9 cellular contexts compared by ENCODE assay signal in genomic region chr1:26163684-26164035, GRCh38. TPM values are rescaled to one million over a fixed set of nuclear protein-coding genes. Genes with fewer than 3 reads are reported as not detected.
DNase-seq lines count a peak whose midpoint lies in the region; ATAC-seq and TF ChIP-seq lines count a peak whose summit lies in the region.
"Had no signal": no experiment of that assay in that cellular context is flagged by ENCODE, and none has a peak within 500 bp of the region (broad histone marks: within the 10 kb centered on the region; RNA-seq: fewer than 3 reads in every experiment).

No MANE protein-coding gene starts in this region.

- H3K4me2 ChIP-seq in DOHH2 (ENCODE audit: low read length) (peak overlapping the region; percentile 56), PC-9 (peak overlapping the region; percentile 71)

- ATAC-seq in gastroesophageal sphincter (no peak), sciatic nerve (no peak)

- H3F3A ChIP-seq in DOHH2 (ENCODE audit: control insufficient read depth, insufficient read depth): no peaks in the 10 kb centered on the region
- H3F3A ChIP-seq in PC-9 (ENCODE audit: insufficient read depth, low read depth): no peaks in the 10 kb centered on the region; the same call in 1 of the 2 replicates

- no peak for TF ChIP-seq POLR2A in gastroesophageal sphincter (IDR thresholded peaks at IDR 0.05)

- peaks cover 43% of the 10 kb centered on the region for H3K27me3 ChIP-seq in DOHH2 (ENCODE audit: control insufficient read depth, low read length)
- H3K27me3 ChIP-seq in PC-9 (ENCODE audit: insufficient read depth, low read depth): peaks cover 18% of the 10 kb centered on the region
- peaks cover 5% of the 10 kb centered on the region for H3K27me3 ChIP-seq in gastroesophageal sphincter

- no peaks in the 10 kb centered on the region for H3K9me3 ChIP-seq in DOHH2 (ENCODE audit: control insufficient read depth, insufficient read depth, low read length)
- H3K9me3 ChIP-seq in PC-9 (ENCODE audit: insufficient read depth, low read depth): no peaks in the 10 kb centered on the region
- H3K9me3 ChIP-seq in gastroesophageal sphincter: no peaks in the 10 kb centered on the region

- H3K27ac ChIP-seq in DOHH2 (ENCODE audit: low read depth, low read length) (no peak overlapping the region), PC-9 (no peak overlapping the region), gastroesophageal sphincter (peak overlapping the region in 1 of 4 donors; percentile 74)

- H4K20me1 ChIP-seq in DOHH2 (ENCODE audit: control insufficient read depth, insufficient read depth, low read depth, low read length) (no peaks in the 10 kb centered on the region), PC-9 (ENCODE audit: insufficient read depth) (no peaks in the 10 kb centered on the region)

- CTCF ChIA-PET in PC-9 (lab: Charles Lee): interaction anchor here (0.6 kb wide), 1 partner anchor 38 kb away, joined by 5 read pairs; no protein-coding TSS in a partner anchor

- 59% methylated on average over 3 of the region's 9 CpGs; no CpG with 5 or more reads in 1 of the 2 donors for WGBS in gastroesophageal sphincter (ENCODE audit: low coverage in 1 of 2), 2 donors

- no TSS peak for BruUV-seq in PC-9 (replicated peaks; lab: Mats Ljungman, UMichigan)

- H3K79me2 ChIP-seq in DOHH2 (ENCODE audit: control insufficient read depth, low read length) (no peaks in the 10 kb centered on the region), PC-9 (ENCODE audit: low read depth) (no peaks in the 10 kb centered on the region)

- no peak for DNase-seq in PC-9
- DNase-seq in skeletal muscle cell (ENCODE audit: low read depth): no peak
- DNase-seq in RPMI8226: no peak
- no peak for DNase-seq in NCI-H526 treated with DMSO at 0.1 percent for 48 hours (lab: John Stamatoyannopoulos, UW)
- no peak for DNase-seq in sciatic nerve (ENCODE audit: low spot score)

- POLR2A ChIA-PET in PC-9 (lab: Charles Lee; ENCODE audit: unreplicated experiment): no interaction called here

- H3K4me3 ChIP-seq in DOHH2 (ENCODE audit: low read length): peak overlapping the region; percentile 42; the same call in 1 of the 2 replicates
- H3K4me3 ChIP-seq in PC-9: peak overlapping the region; percentile 54; the same call in 1 of the 2 replicates
- H3K4me3 ChIP-seq in gastroesophageal sphincter: peak overlapping the region; percentile 24 to 57
- peak overlapping the region; percentile 36 for H3K4me3 ChIP-seq in skeletal muscle cell (ENCODE audit: low read depth, low read length)

- H3K4me1 ChIP-seq in DOHH2 (ENCODE audit: control insufficient read depth, low read length): peaks cover 22% of the 10 kb centered on the region
- H3K4me1 ChIP-seq in PC-9 (replicated peaks; ENCODE audit: insufficient read depth): 0 out of 2 replicates have a peak, but pooled peaks cover 3% of the 10 kb centered on the region
- H3K4me1 ChIP-seq in gastroesophageal sphincter: peaks cover 0 to 33% (median 10%) of the 10 kb centered on the region in 3 donors

- intact Hi-C loops in PC-9 (cut with micrococcal nuclease; ENCODE audit: unreplicated experiment) (loop anchor here (5.0 to 10.0 kb wide), 3 partner anchors 56 to 269 kb away; no protein-coding TSS in a partner anchor), sciatic nerve (cut with DNase I) (no loop called here)

- H3K9me2 ChIP-seq in DOHH2 (replicated peaks; ENCODE audit: control insufficient read depth, low read length) (no peaks in the 10 kb centered on the region), PC-9 (ENCODE audit: insufficient read depth) (no peaks in the 10 kb centered on the region)

- peak overlapping the region; percentile 75 for H2AFZ ChIP-seq in PC-9

- TF ChIP-seq EP300 in gastroesophageal sphincter (IDR thresholded peaks at IDR 0.05): no peak

- no peak for TF ChIP-seq CTCF in DOHH2 (IDR thresholded peaks at IDR 0.05; ENCODE audit: low read depth, low read length, poor library complexity, severe bottlenecking)
- TF ChIP-seq CTCF in PC-9 (conservative IDR thresholded peaks at IDR 0.05): no peak
- TF ChIP-seq CTCF in gastroesophageal sphincter (IDR thresholded peaks at IDR 0.05): no peak

- H3K36me3 ChIP-seq in DOHH2 (ENCODE audit: control insufficient read depth, low read length) (no peaks in the 10 kb centered on the region), PC-9 (ENCODE audit: low read depth) (no peaks in the 10 kb centered on the region), gastroesophageal sphincter (no peaks in the 10 kb centered on the region)

RNA-seq across cellular contexts. Expression of gene FAM110D, which starts 4.8 kb away (rescaled TPM):
- 0.23 TPM in 1 of 2 replicates, not detected in the other for total RNA-seq in PC-9 (2021)
- 10 to 100 TPM in 1 of 4 donors, 1 to 10 TPM in 3; 3.4 to 12.5 (median 7.7) TPM for total RNA-seq in gastroesophageal sphincter
- 11.8 TPM for total RNA-seq in sciatic nerve

RNA-seq across cellular contexts. Expression of gene C1orf232, which starts 5.1 kb away (rescaled TPM):
- total RNA-seq in PC-9 (2021) (not detected in 2 replicates), gastroesophageal sphincter (not detected), sciatic nerve (not detected)
- total RNA-seq: frontal cortex, omental fat pad had no signal

RNA-seq across cellular contexts. Expression of gene ZNF593, which starts 6.0 kb away (rescaled TPM):
- total RNA-seq in PC-9 (2021) (37.0 and 55.9 TPM in 2 replicates), gastroesophageal sphincter (10 to 100 TPM in 3 of 4 donors, 1 to 10 TPM in 1; 5.0 to 22.8 (median 16.6) TPM), sciatic nerve (18.3 TPM)

RNA-seq across cellular contexts. Expression of gene ZNF593OS, which starts 8.0 kb away (rescaled TPM):
- not detected in 2 replicates for total RNA-seq in PC-9 (2021)
- total RNA-seq in gastroesophageal sphincter: not detected
- total RNA-seq in sciatic nerve: not detected
- total RNA-seq: frontal cortex, omental fat pad had no signal

RNA-seq across cellular contexts. Expression of gene CNKSR1, which starts 13.6 kb away (rescaled TPM):
- total RNA-seq in PC-9 (2021) (31.6 and 33.4 TPM in 2 replicates), gastroesophageal sphincter (1 to 10 TPM in 2 of 4 donors, under 1 TPM in 1, not detected in 1; 0.81 to 1.7 (median 1.1) TPM), sciatic nerve (3.1 TPM)
